16 cellular contexts compared by ENCODE assay signal in genomic region chr2:28321426-28321825, GRCh38.
DNase-seq lines count a peak whose midpoint lies in the region; ATAC-seq and TF ChIP-seq lines count a peak whose summit lies in the region.
"Had no signal": no experiment of that assay in that cellular context is flagged by ENCODE, and none has a peak within 500 bp of the region (broad histone marks: within the 10 kb centered on the region; RNA-seq: fewer than 3 reads in every experiment).

No MANE protein-coding gene starts in this region.

- POLR2A ChIA-PET in naive thymus-derived CD8-positive, alpha-beta T cell (lab: Charles Lee) = interaction anchor here (0.7 kb wide), 1 partner anchor 121 kb away, joined by 3 read pairs; no protein-coding TSS in a partner anchor

- no peaks in the 10 kb centered on the region for H3K27me3 Mint-ChIP-seq in osteocyte (ENCODE audit: unreplicated experiment)
- no peaks in the 10 kb centered on the region for H3K27me3 Mint-ChIP-seq in naive thymus-derived CD8-positive, alpha-beta T cell

- TF ChIP-seq CTCF in fibroblast of villous mesenchyme (IDR thresholded peaks at IDR 0.05; ENCODE audit: insufficient read depth, low read depth, low read length) = no peak
- TF ChIP-seq CTCF in osteocyte (IDR thresholded peaks at IDR 0.05) = no peak

- peak overlapping the region; percentile 84 for H3K27ac Mint-ChIP-seq in osteocyte (ENCODE audit: unreplicated experiment)
- H3K27ac Mint-ChIP-seq in naive thymus-derived CD8-positive, alpha-beta T cell = peak overlapping the region in 1 of 10 donors; percentile 33

- ATAC-seq in naive thymus-derived CD8-positive, alpha-beta T cell = no peak
- ATAC-seq in HG03196 (IDR thresholded peaks at IDR 0.05; ENCODE audit: unreplicated experiment) = no peak
- ATAC-seq: activated naive CD4-positive, alpha-beta T cell treated with anti-CD3 and anti-CD28 coated beads, Interleukin-2, amount 50 U/mL, for 72 hours; activated T-cell treated with anti-CD3 and anti-CD28 coated beads, Interleukin-2, amount 50 U/mL, for 4 hours; GM12878 had no signal

- no peak overlapping the region for H3K4me3 ChIP-seq in fibroblast of villous mesenchyme (ENCODE audit: low read depth, low read length)
- H3K4me3 ChIP-seq: GM12878 had no signal

- DNase-seq in EH (ENCODE audit: low read depth) = peak; percentile 88
- peak; percentile 96 for DNase-seq in astrocyte of the hippocampus (ENCODE audit: low read depth, low spot score)
- peak; percentile 72 for DNase-seq in fibroblast of villous mesenchyme (ENCODE audit: low read depth)
- no peak for DNase-seq in osteocyte (ENCODE audit: extremely low spot score, unreplicated experiment)
- DNase-seq in naive thymus-derived CD8-positive, alpha-beta T cell = no peak
- DNase-seq in stimulated activated CD4-positive, alpha-beta T cell treated with anti-CD3 and anti-CD28 coated beads, Interleukin-4, amount 100 ng/mL, for 4 hours = no peak
- no peak for DNase-seq in OCI-M2 (lab: John Stamatoyannopoulos, UW; ENCODE audit: unreplicated experiment)
- DNase-seq: activated CD4-positive, alpha-beta T cell treated with anti-CD3 and anti-CD28 coated beads, Interleukin-2, amount 50 U/mL, for 48 hours; activated T-cell treated with anti-CD3 and anti-CD28 coated beads, Interleukin-2, amount 50 U/mL, for 4 hours; caudate nucleus; NCI-H226; stimulated activated CD4-positive, alpha-beta T cell treated with anti-CD3 and anti-CD28 coated beads, Interleukin-2, amount 100 ng/mL, for 48 hours; SW 1271 had no signal

- peaks cover 3% of the 10 kb centered on the region for H3K36me3 Mint-ChIP-seq in osteocyte (ENCODE audit: unreplicated experiment)
- H3K36me3 Mint-ChIP-seq in naive thymus-derived CD8-positive, alpha-beta T cell = peaks cover 0 to 6% (median 0%) of the 10 kb centered on the region in 3 donors
- H3K36me3 Mint-ChIP-seq: activated naive CD4-positive, alpha-beta T cell treated with anti-CD3 and anti-CD28 coated beads, Interleukin-2, amount 50 U/mL, for 72 hours had no signal

- peaks cover 60% of the 10 kb centered on the region for H3K4me1 Mint-ChIP-seq in osteocyte (ENCODE audit: unreplicated experiment)
- peaks cover 0 to 3% (median 1%) of the 10 kb centered on the region in 4 donors for H3K4me1 Mint-ChIP-seq in naive thymus-derived CD8-positive, alpha-beta T cell

- H3K4me3 Mint-ChIP-seq in osteocyte (ENCODE audit: unreplicated experiment) = no peak overlapping the region
- H3K4me3 Mint-ChIP-seq in naive thymus-derived CD8-positive, alpha-beta T cell = no peak overlapping the region
- H3K4me3 Mint-ChIP-seq: activated T-cell treated with anti-CD3 and anti-CD28 coated beads, Interleukin-2, amount 50 U/mL, for 4 hours had no signal

- H3K9me3 Mint-ChIP-seq in osteocyte (ENCODE audit: unreplicated experiment) = no peaks in the 10 kb centered on the region
- no peaks in the 10 kb centered on the region for H3K9me3 Mint-ChIP-seq in naive thymus-derived CD8-positive, alpha-beta T cell
- H3K9me3 Mint-ChIP-seq: activated naive CD4-positive, alpha-beta T cell treated with anti-CD3 and anti-CD28 coated beads, Interleukin-2, amount 50 U/mL, for 72 hours; activated T-cell treated with anti-CD3 and anti-CD28 coated beads, Interleukin-2, amount 50 U/mL, for 4 hours had no signal

Comparison
In these comparisons a context has a peak if more than half of its experiments do, and no peak if none do; other contexts are left out.
1. DNase-seq: peak in EH (single experiment), astrocyte of the hippocampus (single experiment) and fibroblast of villous mesenchyme (single experiment); none in osteocyte (single experiment), naive thymus-derived CD8-positive, alpha-beta T cell (0 of 10), stimulated activated CD4-positive, alpha-beta T cell treated with anti-CD3 and anti-CD28 coated beads, Interleukin-4, amount 100 ng/mL, for 4 hours (0 of 2) and OCI-M2 (single experiment).